In the genomic region with DNA sequence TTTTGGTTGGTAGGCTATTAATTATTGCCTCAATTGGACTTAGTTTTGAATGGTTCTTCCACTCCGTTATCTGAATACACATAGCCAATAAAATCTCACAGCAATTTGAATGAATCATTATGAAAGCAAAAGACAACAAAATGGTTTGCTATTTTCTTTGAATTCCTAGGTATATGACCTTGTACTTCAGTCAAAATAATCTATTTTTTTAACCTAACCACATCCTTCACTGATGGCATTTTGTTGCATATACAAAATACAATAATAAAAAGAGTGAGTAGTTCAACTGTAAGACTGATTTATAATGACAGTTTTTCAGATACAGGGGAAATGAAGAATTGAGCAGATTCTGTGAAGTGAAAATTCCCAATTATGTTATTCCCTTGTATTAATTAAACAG, we compare ENCODE assay signal across 14 cellular contexts.
"Had no signal": no experiment of that assay in that cellular context is flagged by ENCODE, and none has a peak within 500 bp of the region (broad histone marks: within the 10 kb centered on the region; RNA-seq: fewer than 3 reads in every experiment).

No MANE protein-coding gene starts in this region.

- ATAC-seq: activated naive CD4-positive, alpha-beta T cell treated with anti-CD3 and anti-CD28 coated beads, Interleukin-2, amount 50 U/mL, for 72 hours; activated T-cell treated with anti-CD3 and anti-CD28 coated beads, Interleukin-2, amount 50 U/mL, for 72 hours; left lung; mucosa of descending colon; naive thymus-derived CD8-positive, alpha-beta T cell; stimulated activated effector memory CD8-positive, alpha-beta T cell treated with anti-CD3 and anti-CD28 coated beads, Interleukin-12 subunit alpha, Interleukin-12 subunit beta, amount 100 ng/mL, for 72 hours had no signal

- H3K9me3 ChIP-seq: breast epithelium, mucosa of descending colon, thyroid gland had no signal

- H3K36me3 ChIP-seq: breast epithelium, left lung, thyroid gland had no signal

- H3K4me3 ChIP-seq: breast epithelium, left lung, mucosa of descending colon, thyroid gland had no signal

- H3K27ac ChIP-seq: breast epithelium, left lung, thyroid gland had no signal

- H3K27me3 ChIP-seq: breast epithelium, left lung, thyroid gland had no signal

- H3K4me1 ChIP-seq: breast epithelium, left lung, thyroid gland had no signal

- DNase-seq: activated CD4-positive, alpha-beta T cell treated with anti-CD3 and anti-CD28 coated beads, Interleukin-2, amount 10 ng/mL, durations not matched to agents 7 days and 5 days; activated CD4-positive, CD25-positive, alpha-beta regulatory T cell; activated CD8-positive, alpha-beta memory T cell treated with anti-CD3 and anti-CD28 coated beads, Interleukin-2, amount 50 U/mL, for 48 hours; activated gamma-delta T cell; activated T-cell treated with anti-CD3 and anti-CD28 coated beads, Interleukin-2, amount 50 U/mL, for 72 hours; amniotic stem cell; islet precursor cell; left lung; mucosa of descending colon; naive thymus-derived CD8-positive, alpha-beta T cell; thyroid gland had no signal
